In genomic region chr2:166167451-166167850, GRCh38 we compare ENCODE assay signal across 1 cellular context.
TF ChIP-seq lines count a peak whose summit lies in the region.

No MANE protein-coding gene starts in this region.

TF ChIP-seq in endothelial cell of umbilical vein, 7 proteins besides CTCF, POLR2A, EP300 and RAD21 (continued from another document):
- TF ChIP-seq JUN (IDR thresholded peaks at IDR 0.05; ENCODE audit: borderline replicate concordance, insufficient read depth, insufficient read length, low read depth) (no peak), EZH2 (IDR thresholded peaks at IDR 0.05; ENCODE audit: borderline replicate concordance, low read depth, low read length, severe bottlenecking) (no peak), POLR2AphosphoS5 (IDR thresholded peaks at IDR 0.05; ENCODE audit: insufficient read depth, low read depth, low read length) (no peak)
